ENCODE assay signal across 8 cellular contexts in genomic region chr19:19063183-19064097, GRCh38. TPM values are rescaled to one million over a fixed set of nuclear protein-coding genes. Genes with fewer than 3 reads are reported as not detected.
DNase-seq lines count a peak whose midpoint lies in the region; ATAC-seq and TF ChIP-seq lines count a peak whose summit lies in the region.

Gene SLC25A42, plus strand, starts transcription at chr19:19063994. Its CDS starts 32,131 bp downstream, at chr19:19096125.

- POLR2A ChIA-PET in PC-3 (lab: Charles Lee; ENCODE audit: unreplicated experiment), result interaction anchor here (0.6 to 0.7 kb wide), 2 partner anchors 325 to 899 kb away, joined by 3 to 7 read pairs; no protein-coding TSS in a partner anchor

- no peak for TF ChIP-seq CTCF in PC-3 (conservative IDR thresholded peaks at IDR 0.05; ENCODE audit: low read depth, low read length)
- TF ChIP-seq CTCF in mucosa of descending colon (IDR thresholded peaks at IDR 0.05), result no peak

- intact Hi-C loops in PC-3 (cut with micrococcal nuclease), result no loop called here
- intact Hi-C loops in mucosa of descending colon (cut with DNase I, micrococcal nuclease), result no loop called here

- ATAC-seq in GM21576 (IDR thresholded peaks at IDR 0.05; ENCODE audit: unreplicated experiment) (peak; percentile 87), PC-3 (peak; percentile 93), mucosa of descending colon (peak; percentile 94)

- H3K9me2 ChIP-seq in PC-3 (replicated peaks; ENCODE audit: low read length), result no peaks in the 10 kb centered on the region

- H3K27me3 ChIP-seq in PC-3 (ENCODE audit: low read length), result no peaks in the 10 kb centered on the region

- no peaks in the 10 kb centered on the region for H4K20me1 ChIP-seq in PC-3 (ENCODE audit: low read length)

- peak within 1 kb of the TSS; percentile 71 for H3K4me3 ChIP-seq in PC-3 (ENCODE audit: low read length)
- H3K4me3 ChIP-seq in mucosa of descending colon, result peak within 1 kb of the TSS; percentile 42

- H3F3A ChIP-seq in PC-3 (ENCODE audit: low read length, unreplicated experiment), result no peaks in the 10 kb centered on the region

- DNase-seq in DMS 273 treated with DMSO at 0.1 percent for 48 hours (lab: John Stamatoyannopoulos, UW) (peak; percentile 99), PC-3 (peak; percentile 99), activated T-cell treated with anti-CD3 and anti-CD28 coated beads for 48 hours (ENCODE audit: low read depth) (peak; percentile 97), epithelial cell of prostate (ENCODE audit: low read depth, low spot score) (peak; percentile 93), mucosa of descending colon (peak; percentile 99 to 100 (median 100))
- DNase-seq in stimulated activated CD8-positive, alpha-beta memory T cell treated with anti-CD3 and anti-CD28 coated beads, Interleukin-4, amount 100 ng/mL, for 24 hours (ENCODE audit: low read depth), result peak; percentile 98

- no peak for TF ChIP-seq RAD21 in Ishikawa (IDR thresholded peaks at IDR 0.05; ENCODE audit: low read depth)

- H3K4me2 ChIP-seq in PC-3 (ENCODE audit: low read length), result peak within 1 kb of the TSS; percentile 95

- H3K27ac ChIP-seq in PC-3 (ENCODE audit: low read length) (no peak within 1 kb of the TSS), epithelial cell of prostate (no peak within 1 kb of the TSS)

- no TSS peak for BruUV-seq in PC-3 (replicated peaks; lab: Mats Ljungman, UMichigan)

- H3K36me3 ChIP-seq in PC-3 (ENCODE audit: low read depth, low read length) (no peaks in the 10 kb centered on the region), mucosa of descending colon (ENCODE audit: low read depth) (no peaks in the 10 kb centered on the region)

- H3K9me3 ChIP-seq in PC-3 (ENCODE audit: low read length) (no peaks in the 10 kb centered on the region), mucosa of descending colon (no peaks in the 10 kb centered on the region)

- H3K4me1 ChIP-seq in PC-3 (ENCODE audit: insufficient read depth, low read length) (peaks cover 23% of the 10 kb centered on the region), mucosa of descending colon (ENCODE audit: low read depth) (peaks cover 23% of the 10 kb centered on the region)

- CTCF ChIA-PET in PC-3 (lab: Charles Lee), result interaction anchor here (0.6 kb wide), 1 partner anchor 104 kb away, joined by 3 read pairs; no protein-coding TSS in a partner anchor

- H3K9ac ChIP-seq in PC-3 (ENCODE audit: low read length), result peak within 1 kb of the TSS; percentile 19; the same call in 1 of the 2 replicates

- H2AFZ ChIP-seq in PC-3 (ENCODE audit: low read length), result peak within 1 kb of the TSS; percentile 69

- H3K79me2 ChIP-seq in PC-3 (ENCODE audit: low read length), result no peaks in the 10 kb centered on the region

- peak; percentile 42; the same call in 1 of the 2 replicates for TF ChIP-seq EP300 in Ishikawa (IDR thresholded peaks at IDR 0.05; ENCODE audit: borderline replicate concordance)

TF ChIP-seq in Ishikawa, 13 proteins besides CTCF, POLR2A, EP300 and RAD21:
- TF ChIP-seq CREB1 (IDR thresholded peaks at IDR 0.05; ENCODE audit: low read depth) (peak; percentile 42; the same call in 1 of the 2 replicates), TEAD4 (IDR thresholded peaks at IDR 0.05) (no peak; the same call in 1 of the 2 replicates), EGR1 (IDR thresholded peaks at IDR 0.05) (peak; percentile 80), NFIC (IDR thresholded peaks at IDR 0.05) (0 out of 2 replicates have a peak, but pooled peaks have one; percentile 28), TAF1 (IDR thresholded peaks at IDR 0.05; ENCODE audit: low read depth) (peak; percentile 57), FOXM1 (IDR thresholded peaks at IDR 0.05; ENCODE audit: borderline replicate concordance, low read depth) (no peak), YY1 (IDR thresholded peaks at IDR 0.05; ENCODE audit: low read depth) (no peak), REST (IDR thresholded peaks at IDR 0.05; ENCODE audit: low read depth) (no peak), TCF12 (IDR thresholded peaks at IDR 0.05; ENCODE audit: low read depth) (no peak), CEBPB (IDR thresholded peaks at IDR 0.05) (no peak), ZBTB7A (IDR thresholded peaks at IDR 0.05; ENCODE audit: low read depth) (no peak; the same call in 1 of the 2 replicates), USF1 (IDR thresholded peaks at IDR 0.05) (no peak), MAX (IDR thresholded peaks at IDR 0.05) (peak; percentile 59)
TF ChIP-seq in Ishikawa: peak in this region for 5.

RNA-seq across cellular contexts. Expression of gene SLC25A42, which starts in this region (rescaled TPM):
- total RNA-seq in PC-3 (2014; rRNA removed) (8.0 and 8.8 TPM in 2 replicates), mucosa of descending colon (10 to 100 TPM in 1 of 3 donors, 1 to 10 TPM in 2; 9.4 to 11.7 (median 9.8) TPM)
